In genomic region chr7:5232874-5233273, GRCh38 we compare ENCODE assay signal across 1 cellular context.
TF ChIP-seq lines count a peak whose summit lies in the region.

No MANE protein-coding gene starts in this region.

TF ChIP-seq in HepG2, 621 proteins besides CTCF, POLR2A, EP300 and RAD21:
- TF ChIP-seq RXRA (CRISPR knock-in tag; IDR thresholded peaks at IDR 0.05) (no peak), HIVEP1 (CRISPR knock-in tag; IDR thresholded peaks at IDR 0.05) (no peak), NRL (CRISPR knock-in tag; IDR thresholded peaks at IDR 0.05; ENCODE audit: borderline replicate concordance) (no peak), SMC3 (IDR thresholded peaks at IDR 0.05; ENCODE audit: low read length) (no peak), NFKBIZ (CRISPR knock-in tag; IDR thresholded peaks at IDR 0.05) (no peak), ZFP62 (CRISPR knock-in tag; IDR thresholded peaks at IDR 0.05) (no peak), ZGPAT (CRISPR knock-in tag; IDR thresholded peaks at IDR 0.05) (no peak), ZNF503 (CRISPR knock-in tag; IDR thresholded peaks at IDR 0.05) (no peak), NAIF1 (CRISPR knock-in tag; IDR thresholded peaks at IDR 0.05; ENCODE audit: borderline replicate concordance) (no peak), ZKSCAN1 (IDR thresholded peaks at IDR 0.05; ENCODE audit: low read length) (no peak), NR2F2 (IDR thresholded peaks at IDR 0.05; ENCODE audit: borderline replicate concordance, low read depth) (no peak), NCOA2 (CRISPR knock-in tag; IDR thresholded peaks at IDR 0.05) (no peak), DNMT1 (CRISPR knock-in tag; IDR thresholded peaks at IDR 0.05) (no peak), KMT2A (CRISPR knock-in tag; IDR thresholded peaks at IDR 0.05) (no peak), ZNF704 (CRISPR knock-in tag; IDR thresholded peaks at IDR 0.05; ENCODE audit: borderline replicate concordance) (no peak)
